Comparison of ENCODE assay signal across 10 cellular contexts in genomic region chr15:70493376-70493775, GRCh38.
DNase-seq lines count a peak whose midpoint lies in the region; ATAC-seq and TF ChIP-seq lines count a peak whose summit lies in the region.
"Had no signal": no experiment of that assay in that cellular context is flagged by ENCODE, and none has a peak within 500 bp of the region (broad histone marks: within the 10 kb centered on the region; RNA-seq: fewer than 3 reads in every experiment).

No MANE protein-coding gene starts in this region.

- peaks cover 15 to 82% (median 37%) of the 10 kb centered on the region in 4 donors for H3K4me1 Mint-ChIP-seq in CD4-positive, CD25-positive, alpha-beta regulatory T cell
- H3K4me1 Mint-ChIP-seq in activated naive CD8-positive, alpha-beta T cell (ENCODE audit: low read depth) = peaks cover 69% of the 10 kb centered on the region
- peaks cover 65 to 78% (median 67%) of the 10 kb centered on the region in 3 donors for H3K4me1 Mint-ChIP-seq in naive B cell

- peaks cover 39% of the 10 kb centered on the region for H3K4me1 ChIP-seq in CD4-positive, CD25-positive, alpha-beta regulatory T cell (ENCODE audit: control insufficient read depth, insufficient read depth, low read length, poor library complexity, severe bottlenecking)
- H3K4me1 ChIP-seq in trophoblast cell (ENCODE audit: control insufficient read depth in 1 of 2, insufficient read depth in 2 of 2, low read length in 2 of 2) = peaks cover 25 to 31% of the 10 kb centered on the region in 2 experiments

- no peak overlapping the region for H3K14ac ChIP-seq in trophoblast cell (ENCODE audit: low read length)

- H3K23ac ChIP-seq in trophoblast cell (ENCODE audit: low read length) = no peak overlapping the region

- H2BK12ac ChIP-seq in trophoblast cell (ENCODE audit: low read length) = no peak overlapping the region

- H3K4ac ChIP-seq in trophoblast cell (ENCODE audit: low read depth, low read length) = no peak overlapping the region

- H2BK120ac ChIP-seq in trophoblast cell (ENCODE audit: insufficient read depth, low read length, poor library complexity) = no peak overlapping the region

- H3K18ac ChIP-seq in trophoblast cell (ENCODE audit: low read length) = no peak overlapping the region

- H4K91ac ChIP-seq in trophoblast cell (ENCODE audit: low read depth, low read length) = no peak overlapping the region

- H3K79me1 ChIP-seq in trophoblast cell (ENCODE audit: low read length) = no peaks in the 10 kb centered on the region

- peaks cover 0 to 1% (median 0%) of the 10 kb centered on the region in 7 donors for H3K9me3 Mint-ChIP-seq in CD4-positive, CD25-positive, alpha-beta regulatory T cell
- no peaks in the 10 kb centered on the region for H3K9me3 Mint-ChIP-seq in activated naive CD8-positive, alpha-beta T cell (ENCODE audit: low read depth)
- H3K9me3 Mint-ChIP-seq in naive B cell = no peaks in the 10 kb centered on the region

- H4K12ac ChIP-seq in trophoblast cell (ENCODE audit: low read depth, low read length) = no peak overlapping the region

- H3K36me3 ChIP-seq in CD4-positive, CD25-positive, alpha-beta regulatory T cell (ENCODE audit: control insufficient read depth, insufficient read depth, low read length) = no peaks in the 10 kb centered on the region
- H3K36me3 ChIP-seq in trophoblast cell (ENCODE audit: control insufficient read depth in 1 of 2, insufficient read depth in 2 of 2, low read length in 2 of 2) = no peaks in the 10 kb centered on the region
- H3K36me3 ChIP-seq: stomach had no signal

- H3K9ac ChIP-seq in trophoblast cell (ENCODE audit: low read length) = no peak overlapping the region

- H3K27me3 ChIP-seq in CD4-positive, CD25-positive, alpha-beta regulatory T cell (ENCODE audit: control insufficient read depth, insufficient read depth, low read length) = no peaks in the 10 kb centered on the region
- H3K27me3 ChIP-seq in HL-60 (ENCODE audit: insufficient read depth, poor library complexity, severe bottlenecking) = no peaks in the 10 kb centered on the region
- no peaks in the 10 kb centered on the region for H3K27me3 ChIP-seq in trophoblast cell (ENCODE audit: insufficient read depth, low read length)
- H3K27me3 ChIP-seq: stomach had no signal

- no peaks in the 10 kb centered on the region for H3K36me3 Mint-ChIP-seq in CD4-positive, CD25-positive, alpha-beta regulatory T cell
- H3K36me3 Mint-ChIP-seq in activated naive CD8-positive, alpha-beta T cell = peaks cover 2% of the 10 kb centered on the region
- no peaks in the 10 kb centered on the region for H3K36me3 Mint-ChIP-seq in naive B cell

- no peak overlapping the region for H2AFZ ChIP-seq in trophoblast cell (ENCODE audit: insufficient read depth, low read length, poor library complexity)

- no peak overlapping the region for H3K27ac ChIP-seq in CD4-positive, CD25-positive, alpha-beta regulatory T cell (ENCODE audit: insufficient read depth, low read length, poor library complexity, severe bottlenecking)
- peak overlapping the region; percentile 69 for H3K27ac ChIP-seq in HL-60 (replicated peaks)
- H3K27ac ChIP-seq in trophoblast cell (ENCODE audit: low read depth, low read length) = no peak overlapping the region

- H3K27ac Mint-ChIP-seq in CD4-positive, CD25-positive, alpha-beta regulatory T cell = peak overlapping the region; percentile 12 to 82 (median 48)
- peak overlapping the region; percentile 25 for H3K27ac Mint-ChIP-seq in activated naive CD8-positive, alpha-beta T cell
- peak overlapping the region in 5 of 6 donors; percentile 58 to 84 (median 72) for H3K27ac Mint-ChIP-seq in naive B cell

- ATAC-seq in CD4-positive, CD25-positive, alpha-beta regulatory T cell (ENCODE audit: low read depth in 2 of 2) = no peak
- no peak for ATAC-seq in naive B cell (ENCODE audit: low read depth in 2 of 2)
- no peak for ATAC-seq in GM21526 (IDR thresholded peaks at IDR 0.05; ENCODE audit: low FRiP score, unreplicated experiment)

- H3K4me3 ChIP-seq in CD4-positive, CD25-positive, alpha-beta regulatory T cell (ENCODE audit: low read depth, low read length) = no peak overlapping the region
- H3K4me3 ChIP-seq in HL-60 (replicated peaks; ENCODE audit: insufficient read depth, low read length) (no peak overlapping the region), trophoblast cell (ENCODE audit: low read depth, low read length) (no peak overlapping the region)
- H3K4me3 ChIP-seq: lung, stomach had no signal

- H3K4me2 ChIP-seq in trophoblast cell (ENCODE audit: low read length) = no peak overlapping the region

- WGBS in trophoblast cell (ENCODE audit: extremely low coverage, insufficient coverage, insufficient read length) = no CpG with 5 or more reads among the region's 1 CpG

- H3K9me3 ChIP-seq in CD4-positive, CD25-positive, alpha-beta regulatory T cell (ENCODE audit: control insufficient read depth in 2 of 2, low read length in 2 of 2) = no peaks in the 10 kb centered on the region
- no peaks in the 10 kb centered on the region for H3K9me3 ChIP-seq in trophoblast cell (ENCODE audit: insufficient read depth, low read depth, low read length)
- H3K9me3 ChIP-seq: stomach had no signal

- peak overlapping the region; percentile 2 to 80 (median 72) for H3K4me3 Mint-ChIP-seq in CD4-positive, CD25-positive, alpha-beta regulatory T cell
- peak overlapping the region; percentile 27 for H3K4me3 Mint-ChIP-seq in activated naive CD8-positive, alpha-beta T cell
- peak overlapping the region in 5 of 8 donors; percentile 36 to 83 (median 81) for H3K4me3 Mint-ChIP-seq in naive B cell

- H2BK5ac ChIP-seq in trophoblast cell (ENCODE audit: low read depth, low read length, poor library complexity) = no peak overlapping the region

- H3K79me2 ChIP-seq in trophoblast cell (ENCODE audit: control insufficient read depth, insufficient read depth, low read length, poor library complexity) = peaks cover 3% of the 10 kb centered on the region

- DNase-seq in CD4-positive, CD25-positive, alpha-beta regulatory T cell = peak in 1 of 3 donors; percentile 24
- DNase-seq in HL-60 (ENCODE audit: low read depth in 1 of 2, low spot score in 1 of 2) = no peak
- DNase-seq in naive B cell = no peak
- DNase-seq in OCI-M1 (lab: John Stamatoyannopoulos, UW) = no peak
- DNase-seq in trophoblast cell = no peak
- no peak for DNase-seq in activated gamma-delta T cell treated with Interleukin-2 at 50 U/mL for 16 hours

- H4K8ac ChIP-seq in trophoblast cell (ENCODE audit: low read depth, low read length) = no peak overlapping the region

- H2AK5ac ChIP-seq in trophoblast cell (ENCODE audit: low read length) = no peak overlapping the region

- H3K27me3 Mint-ChIP-seq in CD4-positive, CD25-positive, alpha-beta regulatory T cell = peaks cover 14% of the 10 kb centered on the region
- peaks cover 2% of the 10 kb centered on the region for H3K27me3 Mint-ChIP-seq in activated naive CD8-positive, alpha-beta T cell
- peaks cover 0 to 16% (median 10%) of the 10 kb centered on the region in 3 donors for H3K27me3 Mint-ChIP-seq in naive B cell

- TF ChIP-seq CTCF in HL-60 (IDR thresholded peaks at IDR 0.05; ENCODE audit: insufficient read depth, low read length) = no peak

Comparison
In these comparisons a context has a peak if more than half of its experiments do, and no peak if none do; other contexts are left out.
1. H3K4me3 Mint-ChIP-seq: peak in every context shown above with its lines; median percentile 81 in naive B cell; 72 in CD4-positive, CD25-positive, alpha-beta regulatory T cell; 27 in activated naive CD8-positive, alpha-beta T cell.